In the genomic region with DNA sequence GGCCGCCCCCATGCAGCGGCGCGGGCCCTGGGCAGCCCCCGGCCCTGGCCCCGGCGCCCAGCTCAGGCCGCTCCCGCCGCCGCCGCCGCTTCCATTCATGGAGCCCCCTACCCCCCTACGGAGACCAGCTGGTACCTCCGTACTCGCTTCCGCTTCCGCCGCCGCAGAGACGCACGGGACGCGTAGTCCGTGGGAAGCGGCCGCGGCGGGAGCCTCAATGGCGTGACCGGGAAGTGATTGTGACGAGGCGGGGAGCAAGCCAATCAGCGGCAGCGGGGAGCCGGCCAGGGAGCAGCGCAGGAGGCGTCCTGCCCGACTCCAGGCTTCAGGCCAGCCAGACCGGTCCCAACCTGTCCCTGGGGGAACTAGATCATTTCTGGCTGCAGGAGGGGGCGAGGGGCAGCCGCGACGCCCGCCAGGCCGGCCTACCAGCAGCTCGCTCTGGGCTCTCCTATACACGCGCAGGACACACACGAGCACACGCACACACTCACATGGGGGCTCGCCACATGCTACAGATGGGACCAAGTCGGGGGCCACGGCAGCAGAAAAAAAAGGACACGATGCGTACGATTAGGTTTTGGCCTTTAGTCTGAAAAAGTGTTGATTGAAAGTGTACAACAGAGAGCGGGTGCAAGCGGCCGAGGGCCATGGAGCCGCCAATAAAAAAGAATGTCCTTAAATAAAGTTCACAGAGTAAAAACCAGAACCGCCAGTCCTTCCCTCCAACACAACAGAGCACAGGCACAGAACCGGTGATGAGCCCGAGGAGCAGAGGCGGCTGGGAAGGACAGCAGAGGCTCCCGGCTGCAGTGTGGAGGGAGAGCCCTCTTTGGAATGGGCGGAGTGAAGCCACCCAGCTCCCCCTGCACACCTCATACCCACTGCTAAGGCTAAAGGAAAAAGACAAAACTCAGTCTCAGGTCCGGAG, we compare ENCODE assay signal across 1 cellular context.
TF ChIP-seq lines count a peak whose summit lies in the region.

A gene with protein sequence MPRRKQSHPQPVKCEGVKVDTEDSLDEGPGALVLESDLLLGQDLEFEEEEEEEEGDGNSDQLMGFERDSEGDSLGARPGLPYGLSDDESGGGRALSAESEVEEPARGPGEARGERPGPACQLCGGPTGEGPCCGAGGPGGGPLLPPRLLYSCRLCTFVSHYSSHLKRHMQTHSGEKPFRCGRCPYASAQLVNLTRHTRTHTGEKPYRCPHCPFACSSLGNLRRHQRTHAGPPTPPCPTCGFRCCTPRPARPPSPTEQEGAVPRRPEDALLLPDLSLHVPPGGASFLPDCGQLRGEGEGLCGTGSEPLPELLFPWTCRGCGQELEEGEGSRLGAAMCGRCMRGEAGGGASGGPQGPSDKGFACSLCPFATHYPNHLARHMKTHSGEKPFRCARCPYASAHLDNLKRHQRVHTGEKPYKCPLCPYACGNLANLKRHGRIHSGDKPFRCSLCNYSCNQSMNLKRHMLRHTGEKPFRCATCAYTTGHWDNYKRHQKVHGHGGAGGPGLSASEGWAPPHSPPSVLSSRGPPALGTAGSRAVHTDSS (minus strand): TSS at position 109 of the 931 bp plus-strand sequence. CDS start 208 bp downstream, outside the sequence.

TF ChIP-seq in HepG2, 621 proteins besides CTCF, POLR2A, EP300 and RAD21 (continued from another document and continues in another):
- TF ChIP-seq, protein P1, sequence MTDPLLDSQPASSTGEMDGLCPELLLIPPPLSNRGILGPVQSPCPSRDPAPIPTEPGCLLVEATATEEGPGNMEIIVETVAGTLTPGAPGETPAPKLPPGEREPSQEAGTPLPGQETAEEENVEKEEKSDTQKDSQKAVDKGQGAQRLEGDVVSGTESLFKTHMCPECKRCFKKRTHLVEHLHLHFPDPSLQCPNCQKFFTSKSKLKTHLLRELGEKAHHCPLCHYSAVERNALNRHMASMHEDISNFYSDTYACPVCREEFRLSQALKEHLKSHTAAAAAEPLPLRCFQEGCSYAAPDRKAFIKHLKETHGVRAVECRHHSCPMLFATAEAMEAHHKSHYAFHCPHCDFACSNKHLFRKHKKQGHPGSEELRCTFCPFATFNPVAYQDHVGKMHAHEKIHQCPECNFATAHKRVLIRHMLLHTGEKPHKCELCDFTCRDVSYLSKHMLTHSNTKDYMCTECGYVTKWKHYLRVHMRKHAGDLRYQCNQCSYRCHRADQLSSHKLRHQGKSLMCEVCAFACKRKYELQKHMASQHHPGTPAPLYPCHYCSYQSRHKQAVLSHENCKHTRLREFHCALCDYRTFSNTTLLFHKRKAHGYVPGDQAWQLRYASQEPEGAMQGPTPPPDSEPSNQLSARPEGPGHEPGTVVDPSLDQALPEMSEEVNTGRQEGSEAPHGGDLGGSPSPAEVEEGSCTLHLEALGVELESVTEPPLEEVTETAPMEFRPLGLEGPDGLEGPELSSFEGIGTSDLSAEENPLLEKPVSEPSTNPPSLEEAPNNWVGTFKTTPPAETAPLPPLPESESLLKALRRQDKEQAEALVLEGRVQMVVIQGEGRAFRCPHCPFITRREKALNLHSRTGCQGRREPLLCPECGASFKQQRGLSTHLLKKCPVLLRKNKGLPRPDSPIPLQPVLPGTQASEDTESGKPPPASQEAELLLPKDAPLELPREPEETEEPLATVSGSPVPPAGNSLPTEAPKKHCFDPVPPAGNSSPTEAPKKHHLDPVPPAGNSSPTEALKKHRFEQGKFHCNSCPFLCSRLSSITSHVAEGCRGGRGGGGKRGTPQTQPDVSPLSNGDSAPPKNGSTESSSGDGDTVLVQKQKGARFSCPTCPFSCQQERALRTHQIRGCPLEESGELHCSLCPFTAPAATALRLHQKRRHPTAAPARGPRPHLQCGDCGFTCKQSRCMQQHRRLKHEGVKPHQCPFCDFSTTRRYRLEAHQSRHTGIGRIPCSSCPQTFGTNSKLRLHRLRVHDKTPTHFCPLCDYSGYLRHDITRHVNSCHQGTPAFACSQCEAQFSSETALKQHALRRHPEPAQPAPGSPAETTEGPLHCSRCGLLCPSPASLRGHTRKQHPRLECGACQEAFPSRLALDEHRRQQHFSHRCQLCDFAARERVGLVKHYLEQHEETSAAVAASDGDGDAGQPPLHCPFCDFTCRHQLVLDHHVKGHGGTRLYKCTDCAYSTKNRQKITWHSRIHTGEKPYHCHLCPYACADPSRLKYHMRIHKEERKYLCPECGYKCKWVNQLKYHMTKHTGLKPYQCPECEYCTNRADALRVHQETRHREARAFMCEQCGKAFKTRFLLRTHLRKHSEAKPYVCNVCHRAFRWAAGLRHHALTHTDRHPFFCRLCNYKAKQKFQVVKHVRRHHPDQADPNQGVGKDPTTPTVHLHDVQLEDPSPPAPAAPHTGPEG (CRISPR knock-in tag; IDR thresholded peaks at IDR 0.05): no peak
- TF ChIP-seq YY1 (IDR thresholded peaks at IDR 0.05; ENCODE audit: insufficient read depth, insufficient replicate concordance, low read depth, low read length): peak; percentile 77
- TF ChIP-seq ZNF335 (CRISPR knock-in tag; IDR thresholded peaks at IDR 0.05): no peak
- no peak for TF ChIP-seq ZNF709 (CRISPR knock-in tag; IDR thresholded peaks at IDR 0.05)
- TF ChIP-seq, protein P2, sequence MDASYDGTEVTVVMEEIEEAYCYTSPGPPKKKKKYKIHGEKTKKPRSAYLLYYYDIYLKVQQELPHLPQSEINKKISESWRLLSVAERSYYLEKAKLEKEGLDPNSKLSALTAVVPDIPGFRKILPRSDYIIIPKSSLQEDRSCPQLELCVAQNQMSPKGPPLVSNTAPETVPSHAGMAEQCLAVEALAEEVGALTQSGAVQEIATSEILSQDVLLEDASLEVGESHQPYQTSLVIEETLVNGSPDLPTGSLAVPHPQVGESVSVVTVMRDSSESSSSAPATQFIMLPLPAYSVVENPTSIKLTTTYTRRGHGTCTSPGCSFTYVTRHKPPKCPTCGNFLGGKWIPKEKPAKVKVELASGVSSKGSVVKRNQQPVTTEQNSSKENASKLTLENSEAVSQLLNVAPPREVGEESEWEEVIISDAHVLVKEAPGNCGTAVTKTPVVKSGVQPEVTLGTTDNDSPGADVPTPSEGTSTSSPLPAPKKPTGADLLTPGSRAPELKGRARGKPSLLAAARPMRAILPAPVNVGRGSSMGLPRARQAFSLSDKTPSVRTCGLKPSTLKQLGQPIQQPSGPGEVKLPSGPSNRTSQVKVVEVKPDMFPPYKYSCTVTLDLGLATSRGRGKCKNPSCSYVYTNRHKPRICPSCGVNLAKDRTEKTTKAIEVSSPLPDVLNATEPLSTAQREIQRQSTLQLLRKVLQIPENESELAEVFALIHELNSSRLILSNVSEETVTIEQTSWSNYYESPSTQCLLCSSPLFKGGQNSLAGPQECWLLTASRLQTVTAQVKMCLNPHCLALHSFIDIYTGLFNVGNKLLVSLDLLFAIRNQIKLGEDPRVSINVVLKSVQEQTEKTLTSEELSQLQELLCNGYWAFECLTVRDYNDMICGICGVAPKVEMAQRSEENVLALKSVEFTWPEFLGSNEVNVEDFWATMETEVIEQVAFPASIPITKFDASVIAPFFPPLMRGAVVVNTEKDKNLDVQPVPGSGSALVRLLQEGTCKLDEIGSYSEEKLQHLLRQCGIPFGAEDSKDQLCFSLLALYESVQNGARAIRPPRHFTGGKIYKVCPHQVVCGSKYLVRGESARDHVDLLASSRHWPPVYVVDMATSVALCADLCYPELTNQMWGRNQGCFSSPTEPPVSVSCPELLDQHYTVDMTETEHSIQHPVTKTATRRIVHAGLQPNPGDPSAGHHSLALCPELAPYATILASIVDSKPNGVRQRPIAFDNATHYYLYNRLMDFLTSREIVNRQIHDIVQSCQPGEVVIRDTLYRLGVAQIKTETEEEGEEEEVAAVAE (CRISPR knock-in tag; IDR thresholded peaks at IDR 0.05; ENCODE audit: borderline replicate concordance): no peak
- TF ChIP-seq, protein P3, sequence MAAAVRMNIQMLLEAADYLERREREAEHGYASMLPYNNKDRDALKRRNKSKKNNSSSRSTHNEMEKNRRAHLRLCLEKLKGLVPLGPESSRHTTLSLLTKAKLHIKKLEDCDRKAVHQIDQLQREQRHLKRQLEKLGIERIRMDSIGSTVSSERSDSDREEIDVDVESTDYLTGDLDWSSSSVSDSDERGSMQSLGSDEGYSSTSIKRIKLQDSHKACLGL (CRISPR knock-in tag; IDR thresholded peaks at IDR 0.05): peak; percentile 57; the same call in 1 of the 2 replicates
- TF ChIP-seq, protein P4, sequence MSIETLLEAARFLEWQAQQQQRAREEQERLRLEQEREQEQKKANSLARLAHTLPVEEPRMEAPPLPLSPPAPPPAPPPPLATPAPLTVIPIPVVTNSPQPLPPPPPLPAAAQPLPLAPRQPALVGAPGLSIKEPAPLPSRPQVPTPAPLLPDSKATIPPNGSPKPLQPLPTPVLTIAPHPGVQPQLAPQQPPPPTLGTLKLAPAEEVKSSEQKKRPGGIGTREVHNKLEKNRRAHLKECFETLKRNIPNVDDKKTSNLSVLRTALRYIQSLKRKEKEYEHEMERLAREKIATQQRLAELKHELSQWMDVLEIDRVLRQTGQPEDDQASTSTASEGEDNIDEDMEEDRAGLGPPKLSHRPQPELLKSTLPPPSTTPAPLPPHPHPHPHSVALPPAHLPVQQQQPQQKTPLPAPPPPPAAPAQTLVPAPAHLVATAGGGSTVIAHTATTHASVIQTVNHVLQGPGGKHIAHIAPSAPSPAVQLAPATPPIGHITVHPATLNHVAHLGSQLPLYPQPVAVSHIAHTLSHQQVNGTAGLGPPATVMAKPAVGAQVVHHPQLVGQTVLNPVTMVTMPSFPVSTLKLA (IDR thresholded peaks at IDR 0.05): no peak
- no peak for TF ChIP-seq ZNF12 (CRISPR knock-in tag; IDR thresholded peaks at IDR 0.05)
- no peak for TF ChIP-seq HNF4A (CRISPR knock-in tag; IDR thresholded peaks at IDR 0.05)
- TF ChIP-seq, protein P5, sequence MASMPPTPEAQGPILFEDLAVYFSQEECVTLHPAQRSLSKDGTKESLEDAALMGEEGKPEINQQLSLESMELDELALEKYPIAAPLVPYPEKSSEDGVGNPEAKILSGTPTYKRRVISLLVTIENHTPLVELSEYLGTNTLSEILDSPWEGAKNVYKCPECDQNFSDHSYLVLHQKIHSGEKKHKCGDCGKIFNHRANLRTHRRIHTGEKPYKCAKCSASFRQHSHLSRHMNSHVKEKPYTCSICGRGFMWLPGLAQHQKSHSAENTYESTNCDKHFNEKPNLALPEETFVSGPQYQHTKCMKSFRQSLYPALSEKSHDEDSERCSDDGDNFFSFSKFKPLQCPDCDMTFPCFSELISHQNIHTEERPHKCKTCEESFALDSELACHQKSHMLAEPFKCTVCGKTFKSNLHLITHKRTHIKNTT (CRISPR knock-in tag; IDR thresholded peaks at IDR 0.05): no peak
- no peak for TF ChIP-seq SMAD9 (CRISPR knock-in tag; IDR thresholded peaks at IDR 0.05)
- TF ChIP-seq KDM6A (CRISPR knock-in tag; IDR thresholded peaks at IDR 0.05; ENCODE audit: low read depth): no peak
- TF ChIP-seq, protein P6, sequence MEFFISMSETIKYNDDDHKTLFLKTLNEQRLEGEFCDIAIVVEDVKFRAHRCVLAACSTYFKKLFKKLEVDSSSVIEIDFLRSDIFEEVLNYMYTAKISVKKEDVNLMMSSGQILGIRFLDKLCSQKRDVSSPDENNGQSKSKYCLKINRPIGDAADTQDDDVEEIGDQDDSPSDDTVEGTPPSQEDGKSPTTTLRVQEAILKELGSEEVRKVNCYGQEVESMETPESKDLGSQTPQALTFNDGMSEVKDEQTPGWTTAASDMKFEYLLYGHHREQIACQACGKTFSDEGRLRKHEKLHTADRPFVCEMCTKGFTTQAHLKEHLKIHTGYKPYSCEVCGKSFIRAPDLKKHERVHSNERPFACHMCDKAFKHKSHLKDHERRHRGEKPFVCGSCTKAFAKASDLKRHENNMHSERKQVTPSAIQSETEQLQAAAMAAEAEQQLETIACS (CRISPR knock-in tag; IDR thresholded peaks at IDR 0.05): no peak
- TF ChIP-seq ZNF83 (CRISPR knock-in tag; IDR thresholded peaks at IDR 0.05; ENCODE audit: borderline replicate concordance): no peak
- TF ChIP-seq NCOA1 (CRISPR knock-in tag; IDR thresholded peaks at IDR 0.05): no peak
- TF ChIP-seq MAFF (IDR thresholded peaks at IDR 0.05; ENCODE audit: low read depth, low read length): no peak
- no peak for TF ChIP-seq CHD2 (IDR thresholded peaks at IDR 0.05; ENCODE audit: low read depth, low read length)
- TF ChIP-seq NFYC (CRISPR knock-in tag; IDR thresholded peaks at IDR 0.05): peak; percentile 57; the same call in 1 of the 2 replicates
- no peak for TF ChIP-seq ZNF720 (CRISPR knock-in tag; IDR thresholded peaks at IDR 0.05)
- TF ChIP-seq BORCS8-MEF2B (CRISPR knock-in tag; IDR thresholded peaks at IDR 0.05): no peak
- TF ChIP-seq, protein P7, sequence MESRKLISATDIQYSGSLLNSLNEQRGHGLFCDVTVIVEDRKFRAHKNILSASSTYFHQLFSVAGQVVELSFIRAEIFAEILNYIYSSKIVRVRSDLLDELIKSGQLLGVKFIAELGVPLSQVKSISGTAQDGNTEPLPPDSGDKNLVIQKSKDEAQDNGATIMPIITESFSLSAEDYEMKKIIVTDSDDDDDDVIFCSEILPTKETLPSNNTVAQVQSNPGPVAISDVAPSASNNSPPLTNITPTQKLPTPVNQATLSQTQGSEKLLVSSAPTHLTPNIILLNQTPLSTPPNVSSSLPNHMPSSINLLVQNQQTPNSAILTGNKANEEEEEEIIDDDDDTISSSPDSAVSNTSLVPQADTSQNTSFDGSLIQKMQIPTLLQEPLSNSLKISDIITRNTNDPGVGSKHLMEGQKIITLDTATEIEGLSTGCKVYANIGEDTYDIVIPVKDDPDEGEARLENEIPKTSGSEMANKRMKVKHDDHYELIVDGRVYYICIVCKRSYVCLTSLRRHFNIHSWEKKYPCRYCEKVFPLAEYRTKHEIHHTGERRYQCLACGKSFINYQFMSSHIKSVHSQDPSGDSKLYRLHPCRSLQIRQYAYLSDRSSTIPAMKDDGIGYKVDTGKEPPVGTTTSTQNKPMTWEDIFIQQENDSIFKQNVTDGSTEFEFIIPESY (CRISPR knock-in tag; IDR thresholded peaks at IDR 0.05): peak; percentile 95
- TF ChIP-seq, protein P8, sequence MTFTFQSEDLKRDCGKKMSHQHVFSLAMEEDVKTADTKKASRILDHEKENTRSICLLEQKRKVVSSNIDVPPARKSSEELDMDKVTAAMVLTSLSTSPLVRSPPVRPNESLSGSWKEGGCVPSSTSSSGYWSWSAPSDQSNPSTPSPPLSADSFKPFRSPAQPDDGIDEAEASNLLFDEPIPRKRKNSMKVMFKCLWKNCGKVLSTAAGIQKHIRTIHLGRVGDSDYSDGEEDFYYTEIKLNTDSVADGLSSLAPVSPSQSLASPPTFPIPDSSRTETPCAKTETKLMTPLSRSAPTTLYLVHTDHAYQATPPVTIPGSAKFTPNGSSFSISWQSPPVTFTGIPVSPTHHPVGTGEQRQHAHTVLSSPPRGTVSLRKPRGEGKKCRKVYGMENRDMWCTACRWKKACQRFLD (CRISPR knock-in tag; IDR thresholded peaks at IDR 0.05; ENCODE audit: borderline replicate concordance): no peak
- 0 out of 2 replicates have a peak, but pooled peaks have one; percentile 19 for TF ChIP-seq ZNF34 (CRISPR knock-in tag; IDR thresholded peaks at IDR 0.05; ENCODE audit: borderline replicate concordance)
- TF ChIP-seq, protein P9, sequence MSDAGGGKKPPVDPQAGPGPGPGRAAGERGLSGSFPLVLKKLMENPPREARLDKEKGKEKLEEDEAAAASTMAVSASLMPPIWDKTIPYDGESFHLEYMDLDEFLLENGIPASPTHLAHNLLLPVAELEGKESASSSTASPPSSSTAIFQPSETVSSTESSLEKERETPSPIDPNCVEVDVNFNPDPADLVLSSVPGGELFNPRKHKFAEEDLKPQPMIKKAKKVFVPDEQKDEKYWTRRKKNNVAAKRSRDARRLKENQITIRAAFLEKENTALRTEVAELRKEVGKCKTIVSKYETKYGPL (CRISPR knock-in tag; IDR thresholded peaks at IDR 0.05): no peak
- TF ChIP-seq PCBP1 (IDR thresholded peaks at IDR 0.05; ENCODE audit: borderline replicate concordance, low read depth, low read length): peak; percentile 66; the same call in 1 of the 2 replicates
- no peak for TF ChIP-seq ZSCAN12 (CRISPR knock-in tag; IDR thresholded peaks at IDR 0.05)
- TF ChIP-seq JUN (CRISPR knock-in tag; IDR thresholded peaks at IDR 0.05): no peak
